In genomic region chr2:42169869-42170465, GRCh38 we compare ENCODE assay signal across 8 cellular contexts. TPM values are rescaled to one million over a fixed set of nuclear protein-coding genes. Genes with fewer than 3 reads are reported as not detected.
DNase-seq lines count a peak whose midpoint lies in the region; ATAC-seq and TF ChIP-seq lines count a peak whose summit lies in the region.

No MANE protein-coding gene starts in this region.

- H3K27me3 Mint-ChIP-seq in activated B cell treated with CpG ODN at 0.5 μM for 24 hours = no peaks in the 10 kb centered on the region
- no peaks in the 10 kb centered on the region for H3K27me3 Mint-ChIP-seq in stimulated activated naive CD8-positive, alpha-beta T cell treated with anti-CD3 and anti-CD28 coated beads, Interleukin-15, amount 100 ng/mL, for 72 hours
- no peaks in the 10 kb centered on the region for H3K27me3 Mint-ChIP-seq in activated T-cell treated with anti-CD3 and anti-CD28 coated beads, Interleukin-2, amount 50 U/mL, for 24 hours

- H3K4me3 ChIP-seq in DND-41 (ENCODE audit: low read depth in 1 of 2, low read length in 2 of 2) (peak overlapping the region; percentile 27 to 65), iPS-11a (ENCODE audit: low read depth, low read length) (peak overlapping the region; percentile 95)

- H4K20me1 ChIP-seq in DND-41 (ENCODE audit: insufficient read depth, low read length) = no peaks in the 10 kb centered on the region

- H3K9ac ChIP-seq in DND-41 (ENCODE audit: low read depth, low read length) = peak overlapping the region; percentile 81

- no peaks in the 10 kb centered on the region for H3K9me3 Mint-ChIP-seq in activated B cell treated with CpG ODN at 0.5 μM for 24 hours
- no peaks in the 10 kb centered on the region for H3K9me3 Mint-ChIP-seq in stimulated activated naive CD8-positive, alpha-beta T cell treated with anti-CD3 and anti-CD28 coated beads, Interleukin-15, amount 100 ng/mL, for 72 hours
- no peaks in the 10 kb centered on the region for H3K9me3 Mint-ChIP-seq in activated T-cell treated with anti-CD3 and anti-CD28 coated beads, Interleukin-2, amount 50 U/mL, for 24 hours

- POLR2A ChIA-PET in activated B cell treated with CpG ODN at 0.5 μM for 24 hours (lab: Charles Lee) = interaction anchor here (0.9 to 5.9 kb wide), 8 partner anchors 10 to 70 kb away, joined by 3 to 62 read pairs (median 7); no protein-coding TSS in a partner anchor

- H3K4me1 Mint-ChIP-seq in activated B cell treated with CpG ODN at 0.5 μM for 24 hours = peaks cover 26% of the 10 kb centered on the region
- H3K4me1 Mint-ChIP-seq in stimulated activated naive CD8-positive, alpha-beta T cell treated with anti-CD3 and anti-CD28 coated beads, Interleukin-15, amount 100 ng/mL, for 72 hours = peaks cover 19% of the 10 kb centered on the region
- H3K4me1 Mint-ChIP-seq in activated T-cell treated with anti-CD3 and anti-CD28 coated beads, Interleukin-2, amount 50 U/mL, for 24 hours (ENCODE audit: low read depth) = peaks cover 28% of the 10 kb centered on the region

- H3K27ac Mint-ChIP-seq in activated B cell treated with CpG ODN at 0.5 μM for 24 hours = no peak overlapping the region
- H3K27ac Mint-ChIP-seq in stimulated activated naive CD8-positive, alpha-beta T cell treated with anti-CD3 and anti-CD28 coated beads, Interleukin-15, amount 100 ng/mL, for 72 hours = no peak overlapping the region
- no peak overlapping the region for H3K27ac Mint-ChIP-seq in activated T-cell treated with anti-CD3 and anti-CD28 coated beads, Interleukin-2, amount 50 U/mL, for 24 hours

- peaks cover 3% of the 10 kb centered on the region for H3K36me3 Mint-ChIP-seq in activated B cell treated with CpG ODN at 0.5 μM for 24 hours (ENCODE audit: low read depth)
- H3K36me3 Mint-ChIP-seq in activated T-cell treated with anti-CD3 and anti-CD28 coated beads, Interleukin-2, amount 50 U/mL, for 24 hours (ENCODE audit: low read depth) = peaks cover 8% of the 10 kb centered on the region

- peaks cover 43% of the 10 kb centered on the region for H3K4me1 ChIP-seq in DND-41 (ENCODE audit: insufficient read depth, low read length)

- TF ChIP-seq CTCF in DND-41 (IDR thresholded peaks at IDR 0.05; ENCODE audit: borderline replicate concordance, extremely low read depth, low read length, poor library complexity, severe bottlenecking) (no peak), activated B cell treated with CpG ODN at 0.5 μM for 24 hours (IDR thresholded peaks at IDR 0.05) (no peak)

- ATAC-seq in DND-41 (ENCODE audit: insufficient read depth, low read depth) = peak; percentile 30
- peak; percentile 21 for ATAC-seq in GM19452 (IDR thresholded peaks at IDR 0.05; ENCODE audit: unreplicated experiment)
- ATAC-seq in HG03460 (IDR thresholded peaks at IDR 0.05; ENCODE audit: unreplicated experiment) = peak; percentile 26
- ATAC-seq in activated B cell treated with CpG ODN at 0.5 μM for 24 hours (ENCODE audit: low read depth) = peak; percentile 22
- peak; percentile 49 for ATAC-seq in stimulated activated naive CD8-positive, alpha-beta T cell treated with anti-CD3 and anti-CD28 coated beads, Interleukin-15, amount 100 ng/mL, for 72 hours

- H3K36me3 ChIP-seq in DND-41 (ENCODE audit: insufficient read depth, low read length) = no peaks in the 10 kb centered on the region

- H3K9me3 ChIP-seq in DND-41 (ENCODE audit: insufficient read depth, low read length, severe bottlenecking) = no peaks in the 10 kb centered on the region

- no peak for DNase-seq in DND-41
- no peak for DNase-seq in activated B cell treated with CpG ODN at 0.5 μM for 24 hours
- no peak for DNase-seq in stimulated activated naive CD8-positive, alpha-beta T cell treated with anti-CD3 and anti-CD28 coated beads, Interleukin-15, amount 100 ng/mL, for 72 hours
- DNase-seq in HuH-7.5 (ENCODE audit: low spot score) = no peak
- no peak for DNase-seq in activated T-cell treated with anti-CD3 and anti-CD28 coated beads, Interleukin-2, amount 50 U/mL, for 24 hours

- intact Hi-C loops in activated B cell treated with CpG ODN at 0.5 μM for 24 hours (cut with micrococcal nuclease) = loop anchor here (1.0 kb wide), 7 partner anchors 16 to 330 kb away; partner anchors contain the start of gene COX7A2L

- CTCF ChIA-PET in activated B cell treated with CpG ODN at 0.5 μM for 24 hours (lab: Charles Lee) = interaction anchor here (0.6 to 2.4 kb wide), 5 partner anchors 26 to 74 kb away, joined by 3 to 14 read pairs (median 3); no protein-coding TSS in a partner anchor

- peak overlapping the region; percentile 82 for H3K4me2 ChIP-seq in DND-41 (ENCODE audit: insufficient read depth, low read length)

- no peaks in the 10 kb centered on the region for H3K27me3 ChIP-seq in DND-41 (ENCODE audit: insufficient read depth, low read length, poor library complexity)

- H3K4me3 Mint-ChIP-seq in activated B cell treated with CpG ODN at 0.5 μM for 24 hours = no peak overlapping the region
- H3K4me3 Mint-ChIP-seq in stimulated activated naive CD8-positive, alpha-beta T cell treated with anti-CD3 and anti-CD28 coated beads, Interleukin-15, amount 100 ng/mL, for 72 hours = no peak overlapping the region
- no peak overlapping the region for H3K4me3 Mint-ChIP-seq in activated T-cell treated with anti-CD3 and anti-CD28 coated beads, Interleukin-2, amount 50 U/mL, for 24 hours

- peaks cover 56% of the 10 kb centered on the region for H3K79me2 ChIP-seq in DND-41 (ENCODE audit: insufficient read depth, low read length)

- peak overlapping the region; percentile 81 for H2AFZ ChIP-seq in DND-41 (ENCODE audit: low read depth, low read length)

- H3K27ac ChIP-seq in DND-41 (ENCODE audit: low read length) = peak overlapping the region; percentile 64

RNA-seq across cellular contexts. Expression of gene EML4, which starts 0.8 kb away (rescaled TPM):
- 83.2 and 95.8 TPM in 2 replicates for total RNA-seq in activated B cell treated with CpG ODN at 0.5 μM for 24 hours
